In genomic region chr20:63836335-63837133, GRCh38 we compare ENCODE assay signal across 34 cellular contexts. TPM values are rescaled to one million over a fixed set of nuclear protein-coding genes. Genes with fewer than 3 reads are reported as not detected.
DNase-seq lines count a peak whose midpoint lies in the region; ATAC-seq and TF ChIP-seq lines count a peak whose summit lies in the region.
"Had no signal": no experiment of that assay in that cellular context is flagged by ENCODE, and none has a peak within 500 bp of the region (broad histone marks: within the 10 kb centered on the region; RNA-seq: fewer than 3 reads in every experiment).

No MANE protein-coding gene starts in this region.

- H3K9me3 Mint-ChIP-seq in dendritic cell treated with granulocyte-macrophage colony-stimulating factor and Interleukin-4, amounts not matched to agents 40 ng/mL and 50 ng/mL, for 4 days, result no peaks in the 10 kb centered on the region
- no peaks in the 10 kb centered on the region for H3K9me3 Mint-ChIP-seq in stimulated activated naive B cell treated with anti-CD40 and anti-IgM and Interleukin-4, amounts not matched to agents 10 μg/mL and 1 μg/mL and 100 μg/mL, for 72 hours
- no peaks in the 10 kb centered on the region for H3K9me3 Mint-ChIP-seq in activated CD8-positive, alpha-beta memory T cell treated with anti-CD3 and anti-CD28 coated beads, Interleukin-2, amount 10 ng/mL, durations not matched to agents 7 days and 5 days (ENCODE audit: low read depth)
- H3K9me3 Mint-ChIP-seq: activated CD4-positive, alpha-beta T cell treated with anti-CD3 and anti-CD28 coated beads, Interleukin-2, amount 10 ng/mL, durations not matched to agents 24 days and 14 days; activated naive CD8-positive, alpha-beta T cell treated with anti-CD3 and anti-CD28 coated beads for 36 hours; GM23338; immature natural killer cell had no signal

- no peak for TF ChIP-seq EP300 in Ishikawa (IDR thresholded peaks at IDR 0.05; ENCODE audit: borderline replicate concordance)

- DNase-seq in DMS 273 treated with DMSO at 0.1 percent for 48 hours (lab: John Stamatoyannopoulos, UW), result peak; percentile 73
- DNase-seq in osteoblast (ENCODE audit: insufficient read length, low spot score, missing footprints), result peak; percentile 87
- no peak for DNase-seq in stimulated activated naive B cell treated with anti-CD40 and anti-IgM and Interleukin-4, amounts not matched to agents 10 μg/mL and 1 μg/mL and 100 μg/mL, for 72 hours
- DNase-seq in activated CD8-positive, alpha-beta memory T cell treated with anti-CD3 and anti-CD28 coated beads, Interleukin-2, amount 10 ng/mL, durations not matched to agents 7 days and 5 days, result no peak
- DNase-seq in activated CD4-positive, CD25-positive, alpha-beta regulatory T cell (lab: John Stamatoyannopoulos, UW), result no peak
- DNase-seq: activated CD4-positive, alpha-beta T cell treated with anti-CD3 and anti-CD28 coated beads, Interleukin-2, amount 10 ng/mL, durations not matched to agents 24 days and 14 days; activated effector memory CD4-positive, alpha-beta T cell treated with Interleukin-2 at 50 U/mL for 16 hours; activated naive CD8-positive, alpha-beta T cell treated with anti-CD3 and anti-CD28 coated beads for 36 hours; activated T-cell treated with anti-CD3 and anti-CD28 coated beads, Interleukin-2, amount 50 U/mL, for 1 hour; anterior cingulate cortex; DND-41; erythroblast; immature natural killer cell; left ventricle myocardium inferior; mesendoderm; NCI-H1417 treated with DMSO at 0.1 percent for 48 hours; NCI-H2081; NCI-H345; NCI-H748 treated with DMSO at 0.1 percent for 48 hours; sigmoid colon; stimulated activated CD4-positive, alpha-beta T cell treated with anti-CD3 and anti-CD28 coated beads, Interleukin-15, amount 100 ng/mL, for 24 hours; stimulated activated CD4-positive, alpha-beta T cell treated with anti-CD3 and anti-CD28 coated beads, Interleukin-4, amount 100 ng/mL, for 4 hours; SW 1271; T1000 had no signal

- H3K27me3 Mint-ChIP-seq in dendritic cell treated with granulocyte-macrophage colony-stimulating factor and Interleukin-4, amounts not matched to agents 40 ng/mL and 50 ng/mL, for 4 days, result peaks cover 47% of the 10 kb centered on the region
- H3K27me3 Mint-ChIP-seq in stimulated activated naive B cell treated with anti-CD40 and anti-IgM and Interleukin-4, amounts not matched to agents 10 μg/mL and 1 μg/mL and 100 μg/mL, for 72 hours, result peaks cover 15 to 17% of the 10 kb centered on the region in 2 donors
- peaks cover 23% of the 10 kb centered on the region for H3K27me3 Mint-ChIP-seq in activated CD8-positive, alpha-beta memory T cell treated with anti-CD3 and anti-CD28 coated beads, Interleukin-2, amount 10 ng/mL, durations not matched to agents 7 days and 5 days

- no peaks in the 10 kb centered on the region for H3K36me3 ChIP-seq in osteoblast (ENCODE audit: insufficient read depth, low read length)
- H3K36me3 ChIP-seq: left ventricle myocardium inferior, prostate gland, sigmoid colon, suprapubic skin had no signal

- TF ChIP-seq CTCF in osteoblast (IDR thresholded peaks at IDR 0.05; ENCODE audit: extremely low read depth, low read depth, low read length), result no peak

- H2AFZ ChIP-seq in osteoblast (ENCODE audit: low read length), result no peak overlapping the region
- H2AFZ ChIP-seq: GM23338 had no signal

- no peaks in the 10 kb centered on the region for H3K9me3 ChIP-seq in osteoblast (ENCODE audit: low read depth, low read length)
- H3K9me3 ChIP-seq: left ventricle myocardium inferior, prostate gland, sigmoid colon, suprapubic skin had no signal

- intact Hi-C loops in dendritic cell treated with granulocyte-macrophage colony-stimulating factor and Interleukin-4, amounts not matched to agents 40 ng/mL and 50 ng/mL, for 4 days (cut with micrococcal nuclease), result no loop called here

- no peak overlapping the region for H3K4me3 Mint-ChIP-seq in dendritic cell treated with granulocyte-macrophage colony-stimulating factor and Interleukin-4, amounts not matched to agents 40 ng/mL and 50 ng/mL, for 4 days
- H3K4me3 Mint-ChIP-seq in stimulated activated naive B cell treated with anti-CD40 and anti-IgM and Interleukin-4, amounts not matched to agents 10 μg/mL and 1 μg/mL and 100 μg/mL, for 72 hours, result no peak overlapping the region
- no peak overlapping the region for H3K4me3 Mint-ChIP-seq in activated CD8-positive, alpha-beta memory T cell treated with anti-CD3 and anti-CD28 coated beads, Interleukin-2, amount 10 ng/mL, durations not matched to agents 7 days and 5 days
- H3K4me3 Mint-ChIP-seq: activated CD4-positive, alpha-beta T cell treated with anti-CD3 and anti-CD28 coated beads, Interleukin-2, amount 10 ng/mL, durations not matched to agents 24 days and 14 days; activated naive CD8-positive, alpha-beta T cell treated with anti-CD3 and anti-CD28 coated beads for 36 hours; CD14-positive monocyte; GM23338; immature natural killer cell had no signal

- no peak overlapping the region for H3K27ac ChIP-seq in osteoblast (ENCODE audit: low read depth, low read length)
- H3K27ac ChIP-seq: suprapubic skin, VCaP had no signal

- CTCF ChIA-PET in activated CD8-positive, alpha-beta memory T cell treated with anti-CD3 and anti-CD28 coated beads, Interleukin-2, amount 10 ng/mL, durations not matched to agents 7 days and 5 days (lab: Charles Lee), result no interaction called here

- H3K79me2 ChIP-seq in osteoblast (ENCODE audit: insufficient read depth, low read length), result no peaks in the 10 kb centered on the region

- H3K4me1 Mint-ChIP-seq in dendritic cell treated with granulocyte-macrophage colony-stimulating factor and Interleukin-4, amounts not matched to agents 40 ng/mL and 50 ng/mL, for 4 days (ENCODE audit: low read depth), result peaks cover 57% of the 10 kb centered on the region
- peaks cover 14 to 30% of the 10 kb centered on the region in 2 donors for H3K4me1 Mint-ChIP-seq in stimulated activated naive B cell treated with anti-CD40 and anti-IgM and Interleukin-4, amounts not matched to agents 10 μg/mL and 1 μg/mL and 100 μg/mL, for 72 hours
- no peaks in the 10 kb centered on the region for H3K4me1 Mint-ChIP-seq in activated CD8-positive, alpha-beta memory T cell treated with anti-CD3 and anti-CD28 coated beads, Interleukin-2, amount 10 ng/mL, durations not matched to agents 7 days and 5 days
- H3K4me1 Mint-ChIP-seq: immature natural killer cell had no signal

- H3K4me1 ChIP-seq in osteoblast (ENCODE audit: insufficient read depth, low read length), result peaks cover 10% of the 10 kb centered on the region
- H3K4me1 ChIP-seq: prostate gland had no signal

- H3K4me3 ChIP-seq in osteoblast (ENCODE audit: insufficient read depth, low read length), result no peak overlapping the region
- H3K4me3 ChIP-seq: left ventricle myocardium inferior, prostate gland, sigmoid colon, suprapubic skin had no signal

- peak overlapping the region; percentile 36 for H3K27ac Mint-ChIP-seq in dendritic cell treated with granulocyte-macrophage colony-stimulating factor and Interleukin-4, amounts not matched to agents 40 ng/mL and 50 ng/mL, for 4 days
- H3K27ac Mint-ChIP-seq in stimulated activated naive B cell treated with anti-CD40 and anti-IgM and Interleukin-4, amounts not matched to agents 10 μg/mL and 1 μg/mL and 100 μg/mL, for 72 hours, result no peak overlapping the region
- no peak overlapping the region for H3K27ac Mint-ChIP-seq in activated CD8-positive, alpha-beta memory T cell treated with anti-CD3 and anti-CD28 coated beads, Interleukin-2, amount 10 ng/mL, durations not matched to agents 7 days and 5 days
- H3K27ac Mint-ChIP-seq: activated CD4-positive, alpha-beta T cell treated with anti-CD3 and anti-CD28 coated beads, Interleukin-2, amount 10 ng/mL, durations not matched to agents 24 days and 14 days; activated naive CD8-positive, alpha-beta T cell treated with anti-CD3 and anti-CD28 coated beads for 36 hours; CD14-positive monocyte had no signal

- ATAC-seq in stimulated activated naive B cell treated with anti-CD40 and anti-IgM and Interleukin-4, amounts not matched to agents 10 μg/mL and 1 μg/mL and 100 μg/mL, for 72 hours (replicated peaks), result no peak
- no peak for ATAC-seq in activated CD8-positive, alpha-beta memory T cell treated with anti-CD3 and anti-CD28 coated beads, Interleukin-2, amount 10 ng/mL, durations not matched to agents 7 days and 5 days
- no peak for ATAC-seq in GM21360 (IDR thresholded peaks at IDR 0.05; ENCODE audit: unreplicated experiment)

- no peak for TF ChIP-seq RAD21 in Ishikawa (IDR thresholded peaks at IDR 0.05; ENCODE audit: low read depth)

- H3K4me2 ChIP-seq in osteoblast (ENCODE audit: insufficient read depth, low read length), result no peak overlapping the region

- no peaks in the 10 kb centered on the region for H4K20me1 ChIP-seq in osteoblast (ENCODE audit: insufficient read depth, low read length)

- H3K36me3 Mint-ChIP-seq in dendritic cell treated with granulocyte-macrophage colony-stimulating factor and Interleukin-4, amounts not matched to agents 40 ng/mL and 50 ng/mL, for 4 days (ENCODE audit: low read depth), result no peaks in the 10 kb centered on the region
- H3K36me3 Mint-ChIP-seq in stimulated activated naive B cell treated with anti-CD40 and anti-IgM and Interleukin-4, amounts not matched to agents 10 μg/mL and 1 μg/mL and 100 μg/mL, for 72 hours, result no peaks in the 10 kb centered on the region
- no peaks in the 10 kb centered on the region for H3K36me3 Mint-ChIP-seq in activated CD8-positive, alpha-beta memory T cell treated with anti-CD3 and anti-CD28 coated beads, Interleukin-2, amount 10 ng/mL, durations not matched to agents 7 days and 5 days
- H3K36me3 Mint-ChIP-seq: activated naive CD8-positive, alpha-beta T cell treated with anti-CD3 and anti-CD28 coated beads for 36 hours; CD14-positive monocyte; immature natural killer cell had no signal

- H3K27me3 ChIP-seq in osteoblast (ENCODE audit: insufficient read depth, low read length), result peaks cover 3% of the 10 kb centered on the region
- H3K27me3 ChIP-seq: suprapubic skin had no signal

TF ChIP-seq in Ishikawa, 13 proteins besides CTCF, POLR2A, EP300 and RAD21:
- TF ChIP-seq ZBTB7A (IDR thresholded peaks at IDR 0.05; ENCODE audit: low read depth) (0 out of 2 replicates have a peak, but pooled peaks have one; percentile 26), MAX (IDR thresholded peaks at IDR 0.05) (no peak)

RNA-seq across cellular contexts. Expression of gene ZBTB46, which starts 5.5 kb away (rescaled TPM):
- under 0.01 and 0.36 TPM in 2 replicates for total RNA-seq in osteoblast
- under 1 TPM; 0.15 to 0.84 TPM for total RNA-seq in activated CD8-positive, alpha-beta memory T cell treated with anti-CD3 and anti-CD28 coated beads, Interleukin-2, amount 10 ng/mL, durations not matched to agents 7 days and 5 days

RNA-seq across cellular contexts. Expression of gene ABHD16B, which starts 24.8 kb away (rescaled TPM):
- total RNA-seq in osteoblast, result not detected in 2 replicates
- not detected for total RNA-seq in activated CD8-positive, alpha-beta memory T cell treated with anti-CD3 and anti-CD28 coated beads, Interleukin-2, amount 10 ng/mL, durations not matched to agents 7 days and 5 days
- total RNA-seq: activated naive CD8-positive, alpha-beta T cell treated with anti-CD3 and anti-CD28 coated beads for 36 hours; glomerular endothelial cell; GM23338; left ventricle myocardium inferior; sigmoid colon; suprapubic skin; ureter had no signal

RNA-seq across cellular contexts. Expression of gene TPD52L2, which starts 28.5 kb away (rescaled TPM):
- total RNA-seq in osteoblast, result 99.6 and 115 TPM in 2 replicates
- 10 to 100 TPM; 33.5 to 46.2 TPM for total RNA-seq in activated CD8-positive, alpha-beta memory T cell treated with anti-CD3 and anti-CD28 coated beads, Interleukin-2, amount 10 ng/mL, durations not matched to agents 7 days and 5 days

RNA-seq across cellular contexts. Expression of gene DNAJC5, which starts 58.4 kb away (rescaled TPM):
- 41.5 and 53.9 TPM in 2 replicates for total RNA-seq in osteoblast
- 10 to 100 TPM; 44.4 to 51.9 TPM for total RNA-seq in activated CD8-positive, alpha-beta memory T cell treated with anti-CD3 and anti-CD28 coated beads, Interleukin-2, amount 10 ng/mL, durations not matched to agents 7 days and 5 days

Comparison
In these comparisons a context has a peak if more than half of its experiments do, and no peak if none do; other contexts are left out.
1. DNase-seq: peak in DMS 273 treated with DMSO at 0.1 percent for 48 hours (single experiment) and osteoblast (single experiment); none in stimulated activated naive B cell treated with anti-CD40 and anti-IgM and Interleukin-4, amounts not matched to agents 10 μg/mL and 1 μg/mL and 100 μg/mL, for 72 hours (single experiment), activated CD8-positive, alpha-beta memory T cell treated with anti-CD3 and anti-CD28 coated beads, Interleukin-2, amount 10 ng/mL, durations not matched to agents 7 days and 5 days (single experiment) and activated CD4-positive, CD25-positive, alpha-beta regulatory T cell (0 of 4).